Comparison of ENCODE assay signal across 24 cellular contexts in genomic region chr2:140200307-140200706, GRCh38.
"Had no signal": no experiment of that assay in that cellular context is flagged by ENCODE, and none has a peak within 500 bp of the region (broad histone marks: within the 10 kb centered on the region; RNA-seq: fewer than 3 reads in every experiment).

No MANE protein-coding gene starts in this region.

- H3K4me3 ChIP-seq: left ventricle myocardium inferior, lung, neural progenitor cell, ovary, right atrium auricular region, right lobe of liver, smooth muscle cell, tibial nerve, vagina had no signal

- H3K4me2 ChIP-seq: neural progenitor cell, smooth muscle cell had no signal

- ATAC-seq: natural killer cell; right lobe of liver; stimulated activated memory B cell treated with anti-CD40 and anti-IgM and Interleukin-4, amounts not matched to agents 10 μg/mL and 1 μg/mL and 100 μg/mL, for 72 hours; stimulated activated naive CD8-positive, alpha-beta T cell treated with anti-CD3 and anti-CD28 coated beads, Interleukin-15, amount 100 ng/mL, for 72 hours had no signal

- H3K9ac ChIP-seq: neural progenitor cell had no signal

- H3K27me3 ChIP-seq: neural progenitor cell, neutrophil, ovary, right atrium auricular region, right lobe of liver, tibial nerve, vagina had no signal

- DNase-seq: islet precursor cell; left ventricle myocardium inferior; mesendoderm; naive B cell; natural killer cell; nephron progenitor cell; occipital lobe; ovary; right lobe of liver; stimulated activated CD4-positive, alpha-beta T cell treated with anti-CD3 and anti-CD28 coated beads, Interleukin-1b, Interleukin-23, amount 100 ng/mL, for 48 hours; stimulated activated CD4-positive, alpha-beta T cell treated with anti-CD3 and anti-CD28 coated beads, Interleukin-2, amount 100 ng/mL, for 48 hours; stimulated activated CD4-positive, alpha-beta T cell treated with anti-CD3 and anti-CD28 coated beads, Interleukin-4, amount 100 ng/mL, for 4 hours; stimulated activated CD8-positive, alpha-beta memory T cell treated with anti-CD3 and anti-CD28 coated beads, Interleukin-4, amount 100 ng/mL, for 48 hours; stimulated activated naive CD4-positive, alpha-beta T cell treated with Interleukin-2 at 50 U/mL for 16 hours; stimulated activated naive CD8-positive, alpha-beta T cell treated with anti-CD3 and anti-CD28 coated beads, Interleukin-15, amount 100 ng/mL, for 72 hours; substantia nigra had no signal

- H3K9me3 ChIP-seq: left ventricle myocardium inferior, neutrophil, ovary, right atrium auricular region, right lobe of liver, tibial nerve, vagina had no signal

- H3K36me3 ChIP-seq: left ventricle myocardium inferior, neural progenitor cell, neutrophil, ovary, right atrium auricular region, right lobe of liver, tibial nerve, vagina had no signal

- H2AFZ ChIP-seq: neural progenitor cell had no signal

- H3K4me1 ChIP-seq: left ventricle myocardium inferior, neural progenitor cell, right atrium auricular region, right lobe of liver, tibial nerve, vagina had no signal

- H3K27ac ChIP-seq: left ventricle myocardium inferior, neural progenitor cell, neutrophil, ovary, right atrium auricular region, right lobe of liver, tibial nerve, vagina had no signal
